ENCODE assay signal across 8 cellular contexts in the genomic region with DNA sequence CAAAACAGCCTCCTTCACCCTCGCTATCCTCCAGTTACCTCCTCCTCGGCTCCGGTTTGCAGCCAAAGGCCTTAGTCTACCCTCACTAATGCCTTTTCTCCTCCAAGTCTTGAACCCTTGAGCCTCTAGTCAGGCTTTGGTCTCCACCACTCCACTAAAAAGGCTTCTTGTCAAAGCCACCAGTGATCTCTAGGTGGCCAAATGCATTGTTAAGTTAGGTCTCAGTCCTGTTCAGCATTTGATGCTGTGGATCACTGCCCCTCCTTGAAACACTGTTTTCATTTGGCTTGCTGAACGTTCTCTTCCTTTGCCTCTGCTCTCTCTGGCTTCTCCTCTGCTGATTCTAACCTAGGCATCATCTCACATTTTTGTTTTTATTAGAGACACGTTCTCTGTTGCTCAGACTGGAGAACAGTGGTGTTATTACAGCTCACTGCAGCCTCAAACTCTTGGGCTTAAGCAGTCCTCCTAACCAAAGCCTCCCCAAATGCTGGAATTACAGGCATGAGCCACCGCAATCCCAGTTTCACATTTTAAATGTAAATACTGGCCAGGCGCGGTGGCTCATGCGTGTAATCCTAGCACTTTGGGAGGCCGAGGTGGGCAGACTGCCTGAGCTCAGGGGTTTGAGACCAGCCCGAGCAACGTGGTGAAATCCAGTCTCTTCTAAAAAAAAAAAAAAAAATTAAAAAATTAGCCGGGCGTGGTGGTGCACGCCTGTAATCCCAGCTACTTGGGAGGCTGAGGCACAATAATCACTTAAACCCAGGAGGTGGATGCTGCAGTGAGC. TPM values are rescaled to one million over a fixed set of nuclear protein-coding genes. Genes with fewer than 3 reads are reported as not detected.
DNase-seq lines count a peak whose midpoint lies in the region; ATAC-seq, FAIRE-seq and TF ChIP-seq lines count a peak whose summit lies in the region.

No MANE protein-coding gene starts in this region.

- no peak for TF ChIP-seq POLR2A in thyroid gland (IDR thresholded peaks at IDR 0.05)

- ATAC-seq in activated CD8-positive, alpha-beta memory T cell treated with anti-CD3 and anti-CD28 coated beads, Interleukin-2, amount 10 ng/mL, durations not matched to agents 7 days and 5 days: no peak
- no peak for ATAC-seq in activated B cell treated with CpG ODN at 0.5 μM for 24 hours (ENCODE audit: low read depth)
- no peak for ATAC-seq in HG02588 (IDR thresholded peaks at IDR 0.05; ENCODE audit: unreplicated experiment)

- H3K36me3 Mint-ChIP-seq in activated CD8-positive, alpha-beta memory T cell treated with anti-CD3 and anti-CD28 coated beads, Interleukin-2, amount 10 ng/mL, durations not matched to agents 7 days and 5 days: peaks cover 27% of the 10 kb centered on the region
- peaks cover 29% of the 10 kb centered on the region for H3K36me3 Mint-ChIP-seq in activated B cell treated with CpG ODN at 0.5 μM for 24 hours (ENCODE audit: low read depth)

- no peak for TF ChIP-seq CTCF in activated B cell treated with CpG ODN at 0.5 μM for 24 hours (IDR thresholded peaks at IDR 0.05)
- no peak for TF ChIP-seq CTCF in kidney (IDR thresholded peaks at IDR 0.05; ENCODE audit: borderline replicate concordance, extremely low read depth, insufficient read depth)
- peak in 1 of 6 experiments; percentile 39 for TF ChIP-seq CTCF in thyroid gland (IDR thresholded peaks at IDR 0.05)

- H3K27ac ChIP-seq in kidney (ENCODE audit: low read depth in 2 of 2, low read length in 2 of 2): no peak overlapping the region
- peak overlapping the region in 2 of 3 donors; percentile 96 to 97 for H3K27ac ChIP-seq in thyroid gland

- POLR2A ChIA-PET in activated B cell treated with CpG ODN at 0.5 μM for 24 hours (lab: Charles Lee): interaction anchor here (0.5 to 4.0 kb wide), 6 partner anchors 13 to 85 kb away, joined by 3 to 20 read pairs (median 4); a partner anchor contains a TSS

- 84 to 86% methylated on average over 15 of the region's 15 CpGs for WGBS in thyroid gland, 2 donors

- peaks cover 29% of the 10 kb centered on the region for H3K4me1 Mint-ChIP-seq in activated CD8-positive, alpha-beta memory T cell treated with anti-CD3 and anti-CD28 coated beads, Interleukin-2, amount 10 ng/mL, durations not matched to agents 7 days and 5 days
- peaks cover 27% of the 10 kb centered on the region for H3K4me1 Mint-ChIP-seq in activated B cell treated with CpG ODN at 0.5 μM for 24 hours

- H3K4me1 ChIP-seq in kidney (ENCODE audit: control insufficient read depth in 1 of 2, insufficient read depth in 1 of 2, low read depth in 1 of 2, low read length in 2 of 2) (peaks cover 0 to 5% of the 10 kb centered on the region in 2 donors), thyroid gland (peaks cover 13 to 14% of the 10 kb centered on the region in 2 donors)

- peak overlapping the region; percentile 81 for H3K4me3 Mint-ChIP-seq in activated CD8-positive, alpha-beta memory T cell treated with anti-CD3 and anti-CD28 coated beads, Interleukin-2, amount 10 ng/mL, durations not matched to agents 7 days and 5 days
- peak overlapping the region; percentile 76 for H3K4me3 Mint-ChIP-seq in activated B cell treated with CpG ODN at 0.5 μM for 24 hours

- H3K4me3 ChIP-seq in kidney (ENCODE audit: low read length in 2 of 2): peak overlapping the region; percentile 69 to 91
- H3K4me3 ChIP-seq in thyroid gland (replicated peaks in 1 of 3): peak overlapping the region in 1 of 3 donors; percentile 45

- H3K9me3 ChIP-seq in kidney (ENCODE audit: control insufficient read depth in 1 of 2, low read length in 2 of 2) (no peaks in the 10 kb centered on the region), thyroid gland (no peaks in the 10 kb centered on the region)

- H3K27ac Mint-ChIP-seq in activated CD8-positive, alpha-beta memory T cell treated with anti-CD3 and anti-CD28 coated beads, Interleukin-2, amount 10 ng/mL, durations not matched to agents 7 days and 5 days: peak overlapping the region; percentile 79
- peak overlapping the region; percentile 71 for H3K27ac Mint-ChIP-seq in activated B cell treated with CpG ODN at 0.5 μM for 24 hours

- H3K9ac ChIP-seq in kidney (ENCODE audit: low read length in 2 of 2): peak overlapping the region in 1 of 2 donors; percentile 48

- no peak for FAIRE-seq in kidney (lab: Jason Lieb, UNC)

- H3K27me3 ChIP-seq in thyroid gland: no peaks in the 10 kb centered on the region

- DNase-seq in activated CD8-positive, alpha-beta memory T cell treated with anti-CD3 and anti-CD28 coated beads, Interleukin-2, amount 10 ng/mL, durations not matched to agents 7 days and 5 days: no peak
- DNase-seq in activated CD8-positive, alpha-beta memory T cell treated with anti-CD3 and anti-CD28 coated beads, Interleukin-2, amount 50 U/mL, for 48 hours: no peak
- no peak for DNase-seq in activated B cell treated with CpG ODN at 0.5 μM for 24 hours
- no peak for DNase-seq in kidney
- DNase-seq in thyroid gland: peak; percentile 34 to 35
- no peak for DNase-seq in KG1 (lab: John Stamatoyannopoulos, UW)
- DNase-seq in mucosa of gallbladder (ENCODE audit: low spot score): no peak

- H3K36me3 ChIP-seq in kidney (ENCODE audit: control insufficient read depth in 1 of 2, insufficient read depth in 2 of 2, low read length in 2 of 2): peaks cover 4 to 5% of the 10 kb centered on the region in 2 donors
- peaks cover 0 to 4% of the 10 kb centered on the region in 2 donors for H3K36me3 ChIP-seq in thyroid gland

- intact Hi-C loops in activated B cell treated with CpG ODN at 0.5 μM for 24 hours (cut with micrococcal nuclease) (loop anchor here (5.0 kb wide), 2 partner anchors 62 to 267 kb away; a partner anchor contains a TSS), kidney (cut with DNase I) (no loop called here), thyroid gland (cut with DNase I) (no loop called here)

- CTCF ChIA-PET in activated CD8-positive, alpha-beta memory T cell treated with anti-CD3 and anti-CD28 coated beads, Interleukin-2, amount 10 ng/mL, durations not matched to agents 7 days and 5 days (lab: Charles Lee): interaction anchor here (1.1 to 1.7 kb wide), 4 partner anchors 31 to 69 kb away, joined by 3 to 4 read pairs (median 3); a partner anchor contains a TSS
- CTCF ChIA-PET in activated B cell treated with CpG ODN at 0.5 μM for 24 hours (lab: Charles Lee): interaction anchor here (1.1 kb wide), 1 partner anchor 11 kb away, joined by 3 read pairs; no protein-coding TSS in a partner anchor

- no peaks in the 10 kb centered on the region for H3K9me3 Mint-ChIP-seq in activated CD8-positive, alpha-beta memory T cell treated with anti-CD3 and anti-CD28 coated beads, Interleukin-2, amount 10 ng/mL, durations not matched to agents 7 days and 5 days (ENCODE audit: low read depth)
- H3K9me3 Mint-ChIP-seq in activated B cell treated with CpG ODN at 0.5 μM for 24 hours: no peaks in the 10 kb centered on the region

- no peaks in the 10 kb centered on the region for H3K27me3 Mint-ChIP-seq in activated CD8-positive, alpha-beta memory T cell treated with anti-CD3 and anti-CD28 coated beads, Interleukin-2, amount 10 ng/mL, durations not matched to agents 7 days and 5 days
- H3K27me3 Mint-ChIP-seq in activated B cell treated with CpG ODN at 0.5 μM for 24 hours: no peaks in the 10 kb centered on the region

RNA-seq across cellular contexts. Expression of a gene that starts 1.1 kb away (rescaled TPM):
- total RNA-seq in activated CD8-positive, alpha-beta memory T cell treated with anti-CD3 and anti-CD28 coated beads, Interleukin-2, amount 10 ng/mL, durations not matched to agents 7 days and 5 days: 10 to 100 TPM; 36.4 to 39.9 TPM
- total RNA-seq in activated B cell treated with CpG ODN at 0.5 μM for 24 hours (34.1 and 40.3 TPM in 2 replicates), kidney (28.5 TPM), thyroid gland (10 to 100 TPM; 31.8 to 41.9 (median 36.9) TPM), mucosa of gallbladder (18.8 TPM)
- polyA plus RNA-seq in kidney (ENCODE audit: insufficient read depth, low read depth, low replicate concordance): 20.6 TPM

RNA-seq across cellular contexts. Expression of a gene that starts 16.1 kb away (rescaled TPM):
- not detected for total RNA-seq in activated CD8-positive, alpha-beta memory T cell treated with anti-CD3 and anti-CD28 coated beads, Interleukin-2, amount 10 ng/mL, durations not matched to agents 7 days and 5 days
- total RNA-seq in activated B cell treated with CpG ODN at 0.5 μM for 24 hours: not detected in 2 replicates
- total RNA-seq in kidney: 64.7 TPM
- 125 TPM for polyA plus RNA-seq in kidney (ENCODE audit: insufficient read depth, low read depth, low replicate concordance)
- total RNA-seq in thyroid gland: 1,000 to 10,000 TPM in 1 of 4 donors, 100 to 1,000 TPM in 2, 10 to 100 TPM in 1; 53.3 to 1,103 (median 535) TPM
- 44.9 TPM for total RNA-seq in mucosa of gallbladder

RNA-seq across cellular contexts. Expression of a gene that starts 42.0 kb away (rescaled TPM):
- total RNA-seq in activated CD8-positive, alpha-beta memory T cell treated with anti-CD3 and anti-CD28 coated beads, Interleukin-2, amount 10 ng/mL, durations not matched to agents 7 days and 5 days: under 1 TPM in 1 of 2 experiments, not detected in 1; 0.20 TPM
- 0.24 TPM in 1 of 2 replicates, not detected in the other for total RNA-seq in activated B cell treated with CpG ODN at 0.5 μM for 24 hours
- 1.1 TPM for total RNA-seq in kidney
- polyA plus RNA-seq in kidney (ENCODE audit: insufficient read depth, low read depth, low replicate concordance): 13.3 TPM
- 10 to 100 TPM in 3 of 4 donors, 1 to 10 TPM in 1; 3.6 to 35.9 (median 20.9) TPM for total RNA-seq in thyroid gland
- total RNA-seq in mucosa of gallbladder: 1.1 TPM

RNA-seq across cellular contexts. Expression of a gene that starts 48.2 kb away (rescaled TPM):
- total RNA-seq in activated CD8-positive, alpha-beta memory T cell treated with anti-CD3 and anti-CD28 coated beads, Interleukin-2, amount 10 ng/mL, durations not matched to agents 7 days and 5 days: not detected
- total RNA-seq in activated B cell treated with CpG ODN at 0.5 μM for 24 hours (not detected in 2 replicates), kidney (0.31 TPM), thyroid gland (under 1 TPM in 1 of 4 donors, not detected in 3; 0.45 TPM), mucosa of gallbladder (not detected)
- not detected for polyA plus RNA-seq in kidney (ENCODE audit: insufficient read depth, low read depth, low replicate concordance)

RNA-seq across cellular contexts. Expression of a gene that starts 55.0 kb away (rescaled TPM):
- total RNA-seq in activated CD8-positive, alpha-beta memory T cell treated with anti-CD3 and anti-CD28 coated beads, Interleukin-2, amount 10 ng/mL, durations not matched to agents 7 days and 5 days: 10 to 100 TPM; 13.5 to 14.1 TPM
- total RNA-seq in activated B cell treated with CpG ODN at 0.5 μM for 24 hours (2.1 and 3.3 TPM in 2 replicates), kidney (20.7 TPM), thyroid gland (100 to 1,000 TPM in 2 of 4 donors, 10 to 100 TPM in 2; 84.9 to 162 (median 118) TPM), mucosa of gallbladder (23.2 TPM)
- 50.2 TPM for polyA plus RNA-seq in kidney (ENCODE audit: insufficient read depth, low read depth, low replicate concordance)

Comparison
In these comparisons a context has a peak if more than half of its experiments do, and no peak if none do; other contexts are left out.
1. DNase-seq: peak in thyroid gland (2 of 2); none in activated CD8-positive, alpha-beta memory T cell treated with anti-CD3 and anti-CD28 coated beads, Interleukin-2, amount 10 ng/mL, durations not matched to agents 7 days and 5 days (single experiment), activated CD8-positive, alpha-beta memory T cell treated with anti-CD3 and anti-CD28 coated beads, Interleukin-2, amount 50 U/mL, for 48 hours (single experiment), activated B cell treated with CpG ODN at 0.5 μM for 24 hours (single experiment), kidney (single experiment), KG1 (single experiment) and mucosa of gallbladder (single experiment).
2. H3K27ac ChIP-seq: peak in thyroid gland (2 of 3); none in kidney (0 of 2).
3. RNA of a gene that starts 16.1 kb away (total RNA-seq): 53.3 to 1,103 TPM in thyroid gland, 64.7 TPM in kidney (single experiment) and 44.9 TPM in mucosa of gallbladder (single experiment); not detected in activated CD8-positive, alpha-beta memory T cell treated with anti-CD3 and anti-CD28 coated beads, Interleukin-2, amount 10 ng/mL, durations not matched to agents 7 days and 5 days and not detected in activated B cell treated with CpG ODN at 0.5 μM for 24 hours; every median in the first group is over 10 times any median in the second.